17 cellular contexts compared by ENCODE assay signal in genomic region chr22:41836551-41836950, GRCh38. TPM values are rescaled to one million over a fixed set of nuclear protein-coding genes. Genes with fewer than 3 reads are reported as not detected.
A peak's percentile ranks its signal among the peaks of the same experiment; 100 is the strongest.
DNase-seq lines count a peak whose midpoint lies in the region; ATAC-seq and TF ChIP-seq lines count a peak whose summit lies in the region.
"Had no signal": no experiment of that assay in that cellular context is flagged by ENCODE, and none has a peak within 500 bp of the region (broad histone marks: within the 10 kb centered on the region; RNA-seq: fewer than 3 reads in every experiment).

No MANE protein-coding gene starts in this region.

- DNase-seq in CD4-positive, alpha-beta memory T cell = no peak
- DNase-seq in activated naive CD8-positive, alpha-beta T cell treated with anti-CD3 and anti-CD28 coated beads, Interleukin-2, amount 50 U/mL, for 24 hours = no peak
- DNase-seq in naive thymus-derived CD8-positive, alpha-beta T cell = no peak
- DNase-seq in NCI-H510A treated with DMSO at 0.1 percent for 48 hours (lab: John Stamatoyannopoulos, UW) = no peak
- no peak for DNase-seq in DMS53 (lab: John Stamatoyannopoulos, UW)
- no peak for DNase-seq in midbrain (lab: John Stamatoyannopoulos, UW)
- no peak for DNase-seq in NCI-H2107 treated with DMSO at 0.1 percent for 48 hours (lab: John Stamatoyannopoulos, UW; ENCODE audit: unreplicated experiment)
- DNase-seq: activated CD4-positive, alpha-beta T cell treated with anti-CD3 and anti-CD28 coated beads, Interleukin-2, amount 10 ng/mL, durations not matched to agents 7 days and 5 days; activated gamma-delta T cell; endodermal cell; MM.1S; NCI-H2029 treated with DMSO at 0.1 percent for 48 hours; posterior cingulate gyrus; substantia nigra had no signal

- H3K27ac Mint-ChIP-seq in CD4-positive, alpha-beta memory T cell = peak overlapping the region in 4 of 7 donors; percentile 45 to 74 (median 54)
- H3K27ac Mint-ChIP-seq in activated naive CD8-positive, alpha-beta T cell treated with anti-CD3 and anti-CD28 coated beads, Interleukin-2, amount 50 U/mL, for 24 hours = peak overlapping the region; percentile 41
- H3K27ac Mint-ChIP-seq in naive thymus-derived CD8-positive, alpha-beta T cell = peak overlapping the region in 8 of 10 donors; percentile 15 to 75 (median 54)

- H3K4me3 ChIP-seq in CD4-positive, alpha-beta memory T cell (ENCODE audit: low read length in 2 of 2) = no peak overlapping the region
- H3K4me3 ChIP-seq: cardiac muscle cell, gastroesophageal sphincter had no signal

- POLR2A ChIA-PET in CD4-positive, alpha-beta memory T cell (lab: Charles Lee; ENCODE audit: partially characterized antibody) = interaction anchor here (1.3 to 6.2 kb wide), 4 partner anchors 20 to 104 kb away, joined by 4 to 98 read pairs (median 28); partner anchors contain the start of gene CCDC134
- POLR2A ChIA-PET in naive thymus-derived CD8-positive, alpha-beta T cell (lab: Charles Lee) = interaction anchor here (1.2 kb wide), 1 partner anchor 56 kb away, joined by 3 read pairs; no protein-coding TSS in a partner anchor

- H3K9me3 ChIP-seq in CD4-positive, alpha-beta memory T cell (ENCODE audit: control insufficient read depth in 1 of 2, low read length in 2 of 2) = no peaks in the 10 kb centered on the region
- H3K9me3 ChIP-seq: gastroesophageal sphincter had no signal

- CTCF ChIA-PET in CD4-positive, alpha-beta memory T cell (lab: Charles Lee; ENCODE audit: partially characterized antibody) = interaction anchor here (0.6 to 1.4 kb wide), 5 partner anchors 10 to 104 kb away, joined by 3 to 4 read pairs (median 3); partner anchors contain the start of gene TNFRSF13C

- peak overlapping the region; percentile 95 for H3K27ac ChIP-seq in 22Rv1
- H3K27ac ChIP-seq in CD4-positive, alpha-beta memory T cell (ENCODE audit: low read depth, low read length) = no peak overlapping the region
- H3K27ac ChIP-seq: gastroesophageal sphincter had no signal

- peaks cover 12 to 30% of the 10 kb centered on the region in 2 donors for H3K36me3 Mint-ChIP-seq in CD4-positive, alpha-beta memory T cell
- peaks cover 53% of the 10 kb centered on the region for H3K36me3 Mint-ChIP-seq in activated naive CD8-positive, alpha-beta T cell treated with anti-CD3 and anti-CD28 coated beads, Interleukin-2, amount 50 U/mL, for 24 hours (ENCODE audit: low read depth)
- H3K36me3 Mint-ChIP-seq in naive thymus-derived CD8-positive, alpha-beta T cell = peaks cover 0 to 16% (median 0%) of the 10 kb centered on the region in 3 donors

- H3K4me1 Mint-ChIP-seq in CD4-positive, alpha-beta memory T cell = peaks cover 41 to 72% (median 57%) of the 10 kb centered on the region in 4 donors
- H3K4me1 Mint-ChIP-seq in activated naive CD8-positive, alpha-beta T cell treated with anti-CD3 and anti-CD28 coated beads, Interleukin-2, amount 50 U/mL, for 24 hours = peaks cover 65% of the 10 kb centered on the region
- peaks cover 26 to 63% (median 51%) of the 10 kb centered on the region in 4 donors for H3K4me1 Mint-ChIP-seq in naive thymus-derived CD8-positive, alpha-beta T cell

- TF ChIP-seq CTCF in 22Rv1 (IDR thresholded peaks at IDR 0.05) = no peak

- intact Hi-C loops in CD4-positive, alpha-beta memory T cell (cut with micrococcal nuclease) = no loop called here

- H3K4me1 ChIP-seq in CD4-positive, alpha-beta memory T cell (ENCODE audit: insufficient read depth, low read length) = peaks cover 48% of the 10 kb centered on the region

- no peaks in the 10 kb centered on the region for H3K27me3 Mint-ChIP-seq in CD4-positive, alpha-beta memory T cell
- no peaks in the 10 kb centered on the region for H3K27me3 Mint-ChIP-seq in activated naive CD8-positive, alpha-beta T cell treated with anti-CD3 and anti-CD28 coated beads, Interleukin-2, amount 50 U/mL, for 24 hours
- H3K27me3 Mint-ChIP-seq in naive thymus-derived CD8-positive, alpha-beta T cell = no peaks in the 10 kb centered on the region
- H3K27me3 Mint-ChIP-seq: activated CD4-positive, alpha-beta T cell treated with anti-CD3 and anti-CD28 coated beads, Interleukin-2, amount 10 ng/mL, durations not matched to agents 7 days and 5 days had no signal

- no peaks in the 10 kb centered on the region for H3K9me3 Mint-ChIP-seq in CD4-positive, alpha-beta memory T cell
- no peaks in the 10 kb centered on the region for H3K9me3 Mint-ChIP-seq in activated naive CD8-positive, alpha-beta T cell treated with anti-CD3 and anti-CD28 coated beads, Interleukin-2, amount 50 U/mL, for 24 hours
- no peaks in the 10 kb centered on the region for H3K9me3 Mint-ChIP-seq in naive thymus-derived CD8-positive, alpha-beta T cell
- H3K9me3 Mint-ChIP-seq: endodermal cell had no signal

- peaks cover 11% of the 10 kb centered on the region for H3K36me3 ChIP-seq in CD4-positive, alpha-beta memory T cell (ENCODE audit: insufficient read depth, low read length)

- no peak overlapping the region for H3K4me3 Mint-ChIP-seq in CD4-positive, alpha-beta memory T cell
- H3K4me3 Mint-ChIP-seq in activated naive CD8-positive, alpha-beta T cell treated with anti-CD3 and anti-CD28 coated beads, Interleukin-2, amount 50 U/mL, for 24 hours = no peak overlapping the region
- peak overlapping the region in 1 of 10 donors; percentile 4 for H3K4me3 Mint-ChIP-seq in naive thymus-derived CD8-positive, alpha-beta T cell
- H3K4me3 Mint-ChIP-seq: activated CD4-positive, alpha-beta T cell treated with anti-CD3 and anti-CD28 coated beads, Interleukin-2, amount 10 ng/mL, durations not matched to agents 7 days and 5 days; endodermal cell had no signal

- no peaks in the 10 kb centered on the region for H3K27me3 ChIP-seq in CD4-positive, alpha-beta memory T cell (ENCODE audit: insufficient read depth, low read length)
- H3K27me3 ChIP-seq: cardiac muscle cell, gastroesophageal sphincter had no signal

- ATAC-seq in activated naive CD8-positive, alpha-beta T cell treated with anti-CD3 and anti-CD28 coated beads, Interleukin-2, amount 50 U/mL, for 24 hours = no peak
- ATAC-seq in naive thymus-derived CD8-positive, alpha-beta T cell = no peak
- ATAC-seq: gastroesophageal sphincter had no signal

RNA-seq across cellular contexts. Expression of gene SREBF2, which starts 3.6 kb away (rescaled TPM):
- total RNA-seq in CD4-positive, alpha-beta memory T cell = 100 to 1,000 TPM; 109 to 112 TPM
- 10 to 100 TPM; 14.5 to 23.6 TPM for polyA plus RNA-seq in CD4-positive, alpha-beta memory T cell
- total RNA-seq in naive thymus-derived CD8-positive, alpha-beta T cell = 100 to 1,000 TPM; 106 TPM
- polyA plus RNA-seq in naive thymus-derived CD8-positive, alpha-beta T cell = 10 to 100 TPM; 16.3 to 21.9 (median 18.2) TPM

RNA-seq across cellular contexts. Expression of gene CCDC134, which starts 36.1 kb away (rescaled TPM):
- 10 to 100 TPM; 23.2 to 27.8 TPM for total RNA-seq in CD4-positive, alpha-beta memory T cell
- polyA plus RNA-seq in CD4-positive, alpha-beta memory T cell = 1 to 10 TPM; 1.2 to 2.7 TPM
- 10 to 100 TPM; 17.1 to 23.1 TPM for total RNA-seq in naive thymus-derived CD8-positive, alpha-beta T cell
- 1 to 10 TPM; 3.5 to 5.6 (median 3.8) TPM for polyA plus RNA-seq in naive thymus-derived CD8-positive, alpha-beta T cell
